Comparison of ENCODE assay signal across 1 cellular context in the genomic region with DNA sequence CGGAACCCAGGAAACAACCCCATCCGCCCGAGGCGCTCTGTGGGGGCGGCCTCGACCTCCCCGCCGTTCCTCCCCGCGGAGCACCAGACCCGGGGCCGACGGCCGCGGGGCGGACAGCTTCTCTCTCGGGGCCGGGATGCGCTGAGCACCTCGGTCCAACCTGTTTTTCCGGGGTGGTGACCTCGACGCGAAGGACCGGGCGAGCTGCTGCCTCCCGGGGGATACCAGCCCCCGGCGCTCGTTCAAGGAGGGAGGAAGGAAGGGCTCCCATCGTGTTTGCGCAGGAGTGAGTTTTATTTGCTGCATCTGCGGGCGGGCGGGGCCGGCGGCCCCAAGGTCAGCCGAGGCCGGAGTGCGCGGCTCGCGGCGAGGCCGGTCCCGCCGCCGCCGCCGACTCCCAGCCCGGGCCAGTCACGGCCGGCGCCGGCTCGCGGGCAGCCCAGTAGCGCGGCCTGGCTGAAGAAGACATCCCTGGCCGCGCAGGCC.
A peak's percentile ranks its signal among the peaks of the same experiment; 100 is the strongest.
TF ChIP-seq lines count a peak whose summit lies in the region.

No MANE protein-coding gene starts in this region.

TF ChIP-seq in H1, 55 proteins besides CTCF, POLR2A, EP300 and RAD21:
- TF ChIP-seq POLR2AphosphoS5 (IDR thresholded peaks at IDR 0.05; ENCODE audit: low read depth, low read length) (no peak), KDM4A (IDR thresholded peaks at IDR 0.05; ENCODE audit: low read depth, low read length, severe bottlenecking) (peak; percentile 35), PHF8 (conservative IDR thresholded peaks at IDR 0.05; ENCODE audit: low read depth, low read length) (peak; percentile 44), SIN3A (conservative IDR thresholded peaks at IDR 0.05 in 1 of 2, IDR thresholded peaks at IDR 0.05 in 1 of 2; ENCODE audit: low read depth in 1 of 2, low read length in 2 of 2) (0 out of 4 replicates have a peak, but pooled peaks of 1 of the 2 experiments have one; percentile 2), ASH2L (IDR thresholded peaks at IDR 0.05; ENCODE audit: low read length) (peak; percentile 9)
